In the genomic region with DNA sequence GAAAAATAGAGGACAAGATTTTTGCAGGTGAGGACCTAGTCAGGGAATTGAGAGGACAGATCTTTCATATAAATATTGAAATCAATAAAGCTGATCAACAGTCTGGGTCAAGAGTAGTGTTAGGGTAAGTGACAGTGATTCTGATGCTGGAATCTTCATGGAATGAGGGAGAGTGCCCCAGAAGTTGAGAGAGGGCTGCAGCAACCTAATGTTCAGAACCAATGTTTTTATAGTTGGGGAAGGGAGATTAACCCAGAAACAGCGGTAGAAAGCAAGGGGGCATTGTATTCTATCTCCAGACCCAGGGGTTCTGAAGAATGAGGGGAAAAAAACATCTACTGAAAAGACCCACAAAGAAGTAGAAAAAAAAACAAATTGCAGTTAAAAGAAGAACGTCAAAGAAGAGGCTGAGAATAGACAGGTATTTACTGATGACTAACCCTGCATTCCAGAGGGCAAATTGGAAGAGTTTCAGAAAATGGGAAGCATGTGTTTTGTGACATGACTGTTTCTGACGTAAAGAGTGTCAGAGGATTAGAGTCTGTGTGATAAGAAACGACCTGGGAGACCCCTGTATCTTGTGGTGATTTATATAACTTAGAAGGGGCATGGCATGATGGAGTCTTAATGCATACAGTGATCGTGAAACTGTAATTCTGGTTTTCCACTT, we compare ENCODE assay signal across 18 cellular contexts.
DNase-seq lines count a peak whose midpoint lies in the region; ATAC-seq and TF ChIP-seq lines count a peak whose summit lies in the region.
"Had no signal": no experiment of that assay in that cellular context is flagged by ENCODE, and none has a peak within 500 bp of the region (broad histone marks: within the 10 kb centered on the region; RNA-seq: fewer than 3 reads in every experiment).

No MANE protein-coding gene starts in this region.

- no peaks in the 10 kb centered on the region for H4K20me1 ChIP-seq in hepatocyte (ENCODE audit: insufficient read depth, poor library complexity, severe bottlenecking)

- intact Hi-C loops in MCF 10A (cut with micrococcal nuclease) (no loop called here), breast epithelium (cut with DNase I; ENCODE audit: low total_unique reads) (no loop called here)

- H3K36me3 Mint-ChIP-seq in MCF 10A (ENCODE audit: insufficient read depth, unreplicated experiment): no peaks in the 10 kb centered on the region
- H3K36me3 Mint-ChIP-seq in osteocyte (ENCODE audit: unreplicated experiment): no peaks in the 10 kb centered on the region
- H3K36me3 Mint-ChIP-seq in activated naive CD8-positive, alpha-beta T cell treated with anti-CD3 and anti-CD28 coated beads, Interleukin-2, amount 50 U/mL, for 24 hours (ENCODE audit: low read depth): no peaks in the 10 kb centered on the region
- H3K36me3 Mint-ChIP-seq: brain had no signal

- TF ChIP-seq CTCF in MCF 10A (IDR thresholded peaks at IDR 0.05; ENCODE audit: unreplicated experiment): no peak
- no peak for TF ChIP-seq CTCF in breast epithelium (IDR thresholded peaks at IDR 0.05)
- TF ChIP-seq CTCF in hepatocyte (IDR thresholded peaks at IDR 0.05; ENCODE audit: poor library complexity): no peak
- no peak for TF ChIP-seq CTCF in osteocyte (IDR thresholded peaks at IDR 0.05)

- DNase-seq in MCF 10A (ENCODE audit: unreplicated experiment) (peak; percentile 68), breast epithelium (ENCODE audit: low spot score in 2 of 2) (no peak), amniotic stem cell (lab: John Stamatoyannopoulos, UW) (peak; percentile 19), hepatocyte (ENCODE audit: low spot score) (peak; percentile 8), osteocyte (ENCODE audit: extremely low spot score, unreplicated experiment) (no peak), DMS53 (lab: John Stamatoyannopoulos, UW) (no peak)
- no peak for DNase-seq in activated naive CD8-positive, alpha-beta T cell treated with anti-CD3 and anti-CD28 coated beads, Interleukin-2, amount 50 U/mL, for 24 hours
- DNase-seq: activated CD4-positive, alpha-beta T cell treated with anti-CD3 and anti-CD28 coated beads, Interleukin-2, amount 10 ng/mL, durations not matched to agents 24 days and 14 days; activated T-cell treated with anti-CD3 and anti-CD28 coated beads, Interleukin-2, amount 50 U/mL, for 72 hours; Calu3; heart left ventricle; NCI-H1105; NCI-H524 treated with DMSO at 0.1 percent for 48 hours had no signal

- H3K4me1 Mint-ChIP-seq in MCF 10A (ENCODE audit: insufficient read depth, unreplicated experiment) (peaks cover 11% of the 10 kb centered on the region), osteocyte (ENCODE audit: unreplicated experiment) (peaks cover 13% of the 10 kb centered on the region)
- no peaks in the 10 kb centered on the region for H3K4me1 Mint-ChIP-seq in activated naive CD8-positive, alpha-beta T cell treated with anti-CD3 and anti-CD28 coated beads, Interleukin-2, amount 50 U/mL, for 24 hours
- H3K4me1 Mint-ChIP-seq: activated CD4-positive, alpha-beta T cell treated with anti-CD3 and anti-CD28 coated beads, Interleukin-2, amount 10 ng/mL, durations not matched to agents 24 days and 14 days; brain had no signal

- H3K4me3 Mint-ChIP-seq in MCF 10A (ENCODE audit: unreplicated experiment) (no peak overlapping the region), osteocyte (ENCODE audit: unreplicated experiment) (no peak overlapping the region)
- H3K4me3 Mint-ChIP-seq in activated naive CD8-positive, alpha-beta T cell treated with anti-CD3 and anti-CD28 coated beads, Interleukin-2, amount 50 U/mL, for 24 hours: no peak overlapping the region
- H3K4me3 Mint-ChIP-seq: activated CD4-positive, alpha-beta T cell treated with anti-CD3 and anti-CD28 coated beads, Interleukin-2, amount 10 ng/mL, durations not matched to agents 24 days and 14 days; activated T-cell treated with anti-CD3 and anti-CD28 coated beads, Interleukin-2, amount 50 U/mL, for 72 hours; brain had no signal

- CTCF ChIA-PET in MCF 10A (lab: Yijun Ruan, JAX): interaction anchor here (0.6 to 0.8 kb wide), 2 partner anchors 36 to 1486 kb away, joined by 3 read pairs; no protein-coding TSS in a partner anchor

- H3K9me3 Mint-ChIP-seq in MCF 10A (ENCODE audit: unreplicated experiment) (no peaks in the 10 kb centered on the region), osteocyte (ENCODE audit: unreplicated experiment) (no peaks in the 10 kb centered on the region)
- H3K9me3 Mint-ChIP-seq in activated naive CD8-positive, alpha-beta T cell treated with anti-CD3 and anti-CD28 coated beads, Interleukin-2, amount 50 U/mL, for 24 hours: no peaks in the 10 kb centered on the region
- H3K9me3 Mint-ChIP-seq: activated CD4-positive, alpha-beta T cell treated with anti-CD3 and anti-CD28 coated beads, Interleukin-2, amount 10 ng/mL, durations not matched to agents 24 days and 14 days had no signal

- no peaks in the 10 kb centered on the region for H3K27me3 Mint-ChIP-seq in MCF 10A (ENCODE audit: insufficient read depth, unreplicated experiment)
- no peaks in the 10 kb centered on the region for H3K27me3 Mint-ChIP-seq in osteocyte (ENCODE audit: unreplicated experiment)
- no peaks in the 10 kb centered on the region for H3K27me3 Mint-ChIP-seq in activated naive CD8-positive, alpha-beta T cell treated with anti-CD3 and anti-CD28 coated beads, Interleukin-2, amount 50 U/mL, for 24 hours
- H3K27me3 Mint-ChIP-seq: activated CD4-positive, alpha-beta T cell treated with anti-CD3 and anti-CD28 coated beads, Interleukin-2, amount 10 ng/mL, durations not matched to agents 24 days and 14 days; brain had no signal

- H3K36me3 ChIP-seq in breast epithelium (no peaks in the 10 kb centered on the region), hepatocyte (replicated peaks; ENCODE audit: insufficient read depth, low read depth) (no peaks in the 10 kb centered on the region)
- H3K36me3 ChIP-seq: heart left ventricle had no signal

- H3K27me3 ChIP-seq in breast epithelium (no peaks in the 10 kb centered on the region), hepatocyte (no peaks in the 10 kb centered on the region)
- H3K27me3 ChIP-seq: heart left ventricle had no signal

- H3K9me3 ChIP-seq in breast epithelium: no peaks in the 10 kb centered on the region
- H3K9me3 ChIP-seq in hepatocyte (ENCODE audit: low read depth): no peaks in the 10 kb centered on the region

- no peak overlapping the region for H2AFZ ChIP-seq in hepatocyte

- no peak for TF ChIP-seq POLR2A in breast epithelium (IDR thresholded peaks at IDR 0.05)

- H3K27ac Mint-ChIP-seq in MCF 10A (ENCODE audit: low read depth, unreplicated experiment): no peak overlapping the region
- no peak overlapping the region for H3K27ac Mint-ChIP-seq in osteocyte (ENCODE audit: unreplicated experiment)
- no peak overlapping the region for H3K27ac Mint-ChIP-seq in activated naive CD8-positive, alpha-beta T cell treated with anti-CD3 and anti-CD28 coated beads, Interleukin-2, amount 50 U/mL, for 24 hours
- H3K27ac Mint-ChIP-seq: activated CD4-positive, alpha-beta T cell treated with anti-CD3 and anti-CD28 coated beads, Interleukin-2, amount 10 ng/mL, durations not matched to agents 24 days and 14 days; activated T-cell treated with anti-CD3 and anti-CD28 coated beads, Interleukin-2, amount 50 U/mL, for 72 hours; brain had no signal

- POLR2A ChIA-PET in MCF 10A (lab: Yijun Ruan, JAX): interaction anchor here (0.6 kb wide), 1 partner anchor 69 kb away, joined by 3 read pairs; no protein-coding TSS in a partner anchor

- H3K4me1 ChIP-seq in breast epithelium (no peaks in the 10 kb centered on the region), hepatocyte (ENCODE audit: insufficient read depth) (no peaks in the 10 kb centered on the region)
- H3K4me1 ChIP-seq: heart left ventricle had no signal

- no peak overlapping the region for H3K4me2 ChIP-seq in hepatocyte

- ATAC-seq in HG03097 (IDR thresholded peaks at IDR 0.05; ENCODE audit: low FRiP score, unreplicated experiment): no peak
- ATAC-seq in activated naive CD8-positive, alpha-beta T cell treated with anti-CD3 and anti-CD28 coated beads, Interleukin-2, amount 50 U/mL, for 24 hours: no peak
- ATAC-seq: activated T-cell treated with anti-CD3 and anti-CD28 coated beads, Interleukin-2, amount 50 U/mL, for 72 hours; left lobe of liver; Panc1 had no signal

- H3K79me2 ChIP-seq in hepatocyte: no peaks in the 10 kb centered on the region

- no TSS peak for BruUV-seq in MCF 10A (replicated peaks; lab: Mats Ljungman, UMichigan)

- H3K27ac ChIP-seq in breast epithelium (no peak overlapping the region), hepatocyte (no peak overlapping the region)
- H3K27ac ChIP-seq: heart left ventricle, skin epidermis had no signal

- no peak overlapping the region for H3K4me3 ChIP-seq in breast epithelium
- no peak overlapping the region for H3K4me3 ChIP-seq in hepatocyte
- H3K4me3 ChIP-seq: heart left ventricle, skin epidermis had no signal

- WGBS in hepatocyte (ENCODE audit: low lambda C conversion rate, missing lambda C conversion rate): 25% methylated on average over 5 of the region's 5 CpGs

- H3K9me2 ChIP-seq in hepatocyte (replicated peaks; ENCODE audit: insufficient read depth): no peaks in the 10 kb centered on the region

Comparison
In these comparisons a context has a peak if more than half of its experiments do, and no peak if none do; other contexts are left out.
1. DNase-seq: peak in MCF 10A (single experiment), amniotic stem cell (single experiment) and hepatocyte (single experiment); none in breast epithelium (0 of 2), osteocyte (single experiment), activated naive CD8-positive, alpha-beta T cell treated with anti-CD3 and anti-CD28 coated beads, Interleukin-2, amount 50 U/mL, for 24 hours (single experiment) and DMS53 (single experiment).